9 cellular contexts compared by ENCODE assay signal in the genomic region with DNA sequence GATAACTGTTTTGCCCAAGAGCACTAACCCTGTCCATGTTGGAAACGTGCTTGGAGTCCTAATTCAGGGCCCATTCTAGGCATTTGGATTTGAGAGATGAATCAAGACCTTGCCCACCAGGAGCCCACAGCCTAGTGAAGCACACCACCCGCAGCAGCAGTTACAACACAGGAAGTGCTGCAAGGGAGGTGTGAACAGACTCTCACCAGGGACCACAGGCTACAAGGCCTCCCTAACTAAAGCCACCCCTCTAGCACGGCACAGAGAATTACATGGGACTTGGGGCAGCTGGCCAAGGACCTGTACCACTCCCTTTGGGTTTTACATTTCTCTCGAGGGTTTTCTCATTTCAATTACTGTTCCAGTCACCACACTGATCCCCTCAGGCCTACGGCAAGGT. TPM values are rescaled to one million over a fixed set of nuclear protein-coding genes. Genes with fewer than 3 reads are reported as not detected.
DNase-seq lines count a peak whose midpoint lies in the region; ATAC-seq and TF ChIP-seq lines count a peak whose summit lies in the region.
"Had no signal": no experiment of that assay in that cellular context is flagged by ENCODE, and none has a peak within 500 bp of the region (broad histone marks: within the 10 kb centered on the region; RNA-seq: fewer than 3 reads in every experiment).

No MANE protein-coding gene starts in this region.

- TF ChIP-seq POLR2A in breast epithelium (IDR thresholded peaks at IDR 0.05), result no peak

- H3K9me3 ChIP-seq in breast epithelium, result no peaks in the 10 kb centered on the region
- H3K9me3 ChIP-seq: esophagus squamous epithelium had no signal

- H3K4me3 ChIP-seq in breast epithelium, result no peak overlapping the region

- H3K36me3 ChIP-seq in breast epithelium, result no peaks in the 10 kb centered on the region
- H3K36me3 ChIP-seq: esophagus squamous epithelium had no signal

- no peaks in the 10 kb centered on the region for H3K9me3 Mint-ChIP-seq in activated CD4-positive, alpha-beta T cell treated with anti-CD3 and anti-CD28 coated beads for 36 hours (ENCODE audit: low read depth)
- H3K9me3 Mint-ChIP-seq in activated naive CD8-positive, alpha-beta T cell treated with anti-CD3 and anti-CD28 coated beads, Interleukin-2, amount 50 U/mL, for 24 hours, result peaks cover 6% of the 10 kb centered on the region
- H3K9me3 Mint-ChIP-seq in endothelial cell (ENCODE audit: unreplicated experiment), result no peaks in the 10 kb centered on the region

- H3K4me3 Mint-ChIP-seq in activated CD4-positive, alpha-beta T cell treated with anti-CD3 and anti-CD28 coated beads for 36 hours, result no peak overlapping the region
- peak overlapping the region; percentile 10 for H3K4me3 Mint-ChIP-seq in activated naive CD8-positive, alpha-beta T cell treated with anti-CD3 and anti-CD28 coated beads, Interleukin-2, amount 50 U/mL, for 24 hours
- no peak overlapping the region for H3K4me3 Mint-ChIP-seq in endothelial cell (ENCODE audit: unreplicated experiment)

- peak; percentile 69 for ATAC-seq in activated CD4-positive, alpha-beta T cell treated with anti-CD3 and anti-CD28 coated beads for 36 hours
- ATAC-seq in activated naive CD8-positive, alpha-beta T cell treated with anti-CD3 and anti-CD28 coated beads, Interleukin-2, amount 50 U/mL, for 24 hours, result peak; percentile 93

- peak; percentile 30 for DNase-seq in activated CD4-positive, alpha-beta T cell treated with anti-CD3 and anti-CD28 coated beads for 36 hours
- DNase-seq in activated CD4-positive, alpha-beta T cell treated with anti-CD3 and anti-CD28 coated beads, Interleukin-2, amount 50 U/mL, for 48 hours, result no peak
- DNase-seq in NK-92 (lab: John Stamatoyannopoulos, UW; ENCODE audit: unreplicated experiment) (peak; percentile 12), breast epithelium (ENCODE audit: low spot score in 2 of 2) (no peak), endothelial cell (ENCODE audit: low spot score) (no peak), NCI-H1436 treated with DMSO at 0.1 percent for 48 hours (lab: John Stamatoyannopoulos, UW) (no peak)
- DNase-seq in activated naive CD8-positive, alpha-beta T cell treated with anti-CD3 and anti-CD28 coated beads, Interleukin-2, amount 50 U/mL, for 24 hours, result peak; percentile 48
- DNase-seq in stimulated activated CD8-positive, alpha-beta memory T cell treated with anti-CD3 and anti-CD28 coated beads, Interleukin-7, amount 100 ng/mL, for 4 hours (ENCODE audit: low read depth in 2 of 2), result peak; percentile 31 to 59
- DNase-seq: esophagus squamous epithelium had no signal

- POLR2A ChIA-PET in activated CD4-positive, alpha-beta T cell treated with anti-CD3 and anti-CD28 coated beads for 36 hours (lab: Charles Lee), result no interaction called here

- CTCF ChIA-PET in activated CD4-positive, alpha-beta T cell treated with anti-CD3 and anti-CD28 coated beads for 36 hours (lab: Charles Lee), result interaction anchor here (1.1 kb wide), 1 partner anchor 11 kb away, joined by 4 read pairs; no protein-coding TSS in a partner anchor

- TF ChIP-seq CTCF in breast epithelium (IDR thresholded peaks at IDR 0.05), result no peak
- no peak for TF ChIP-seq CTCF in endothelial cell (IDR thresholded peaks at IDR 0.05; ENCODE audit: unreplicated experiment)

- H3K27me3 Mint-ChIP-seq in activated CD4-positive, alpha-beta T cell treated with anti-CD3 and anti-CD28 coated beads for 36 hours, result no peaks in the 10 kb centered on the region
- no peaks in the 10 kb centered on the region for H3K27me3 Mint-ChIP-seq in activated naive CD8-positive, alpha-beta T cell treated with anti-CD3 and anti-CD28 coated beads, Interleukin-2, amount 50 U/mL, for 24 hours
- H3K27me3 Mint-ChIP-seq in endothelial cell (ENCODE audit: unreplicated experiment), result peaks cover 6% of the 10 kb centered on the region

- H3K27ac ChIP-seq in breast epithelium, result no peak overlapping the region

- H3K4me1 ChIP-seq in breast epithelium, result no peaks in the 10 kb centered on the region

- H3K27me3 ChIP-seq in breast epithelium, result no peaks in the 10 kb centered on the region
- H3K27me3 ChIP-seq: esophagus squamous epithelium had no signal

- H3K4me1 Mint-ChIP-seq in activated CD4-positive, alpha-beta T cell treated with anti-CD3 and anti-CD28 coated beads for 36 hours, result peaks cover 35% of the 10 kb centered on the region
- peaks cover 47% of the 10 kb centered on the region for H3K4me1 Mint-ChIP-seq in activated naive CD8-positive, alpha-beta T cell treated with anti-CD3 and anti-CD28 coated beads, Interleukin-2, amount 50 U/mL, for 24 hours
- H3K4me1 Mint-ChIP-seq in endothelial cell (ENCODE audit: unreplicated experiment), result peaks cover 7% of the 10 kb centered on the region

- H3K36me3 Mint-ChIP-seq in activated CD4-positive, alpha-beta T cell treated with anti-CD3 and anti-CD28 coated beads for 36 hours (ENCODE audit: low read depth), result peaks cover 17% of the 10 kb centered on the region
- H3K36me3 Mint-ChIP-seq in activated naive CD8-positive, alpha-beta T cell treated with anti-CD3 and anti-CD28 coated beads, Interleukin-2, amount 50 U/mL, for 24 hours (ENCODE audit: low read depth), result peaks cover 7% of the 10 kb centered on the region
- H3K36me3 Mint-ChIP-seq in endothelial cell (ENCODE audit: low read depth, unreplicated experiment), result peaks cover 13% of the 10 kb centered on the region

- intact Hi-C loops in activated CD4-positive, alpha-beta T cell treated with anti-CD3 and anti-CD28 coated beads for 36 hours (cut with DNase I, micrococcal nuclease), result no loop called here
- intact Hi-C loops in breast epithelium (cut with DNase I; ENCODE audit: low total_unique reads), result loop anchor here (10.0 kb wide), 1 partner anchor 1718 kb away; no protein-coding TSS in a partner anchor

- no peak overlapping the region for H3K27ac Mint-ChIP-seq in activated CD4-positive, alpha-beta T cell treated with anti-CD3 and anti-CD28 coated beads for 36 hours
- peak overlapping the region; percentile 71 for H3K27ac Mint-ChIP-seq in activated naive CD8-positive, alpha-beta T cell treated with anti-CD3 and anti-CD28 coated beads, Interleukin-2, amount 50 U/mL, for 24 hours
- H3K27ac Mint-ChIP-seq in endothelial cell (ENCODE audit: unreplicated experiment), result no peak overlapping the region

RNA-seq across cellular contexts. Expression of a gene that starts 49.4 kb away (rescaled TPM):
- total RNA-seq in activated CD4-positive, alpha-beta T cell treated with anti-CD3 and anti-CD28 coated beads for 36 hours, result 10 to 100 TPM; 69.1 to 76.3 TPM
- total RNA-seq in breast epithelium (100 to 1,000 TPM in 1 of 3 donors, 10 to 100 TPM in 2; 70.7 to 180 (median 80.3) TPM), endothelial cell (ENCODE audit: unreplicated experiment) (108 TPM)

Comparison
In these comparisons a context has a peak if more than half of its experiments do, and no peak if none do; other contexts are left out.
1. DNase-seq: peak in activated CD4-positive, alpha-beta T cell treated with anti-CD3 and anti-CD28 coated beads for 36 hours (single experiment), NK-92 (single experiment), activated naive CD8-positive, alpha-beta T cell treated with anti-CD3 and anti-CD28 coated beads, Interleukin-2, amount 50 U/mL, for 24 hours (single experiment) and stimulated activated CD8-positive, alpha-beta memory T cell treated with anti-CD3 and anti-CD28 coated beads, Interleukin-7, amount 100 ng/mL, for 4 hours (2 of 2); none in activated CD4-positive, alpha-beta T cell treated with anti-CD3 and anti-CD28 coated beads, Interleukin-2, amount 50 U/mL, for 48 hours (0 of 2), breast epithelium (0 of 2), endothelial cell (single experiment) and NCI-H1436 treated with DMSO at 0.1 percent for 48 hours (single experiment).